In genomic region chr1:116559304-116559761, GRCh38 we compare ENCODE assay signal across 14 cellular contexts. TPM values are rescaled to one million over a fixed set of nuclear protein-coding genes. Genes with fewer than 3 reads are reported as not detected.
A peak's percentile ranks its signal among the peaks of the same experiment; 100 is the strongest.
DNase-seq lines count a peak whose midpoint lies in the region; ATAC-seq and TF ChIP-seq lines count a peak whose summit lies in the region.
"Had no signal": no experiment of that assay in that cellular context is flagged by ENCODE, and none has a peak within 500 bp of the region (broad histone marks: within the 10 kb centered on the region; RNA-seq: fewer than 3 reads in every experiment).

No MANE protein-coding gene starts in this region.

- H3K4me3 ChIP-seq in neural progenitor cell = no peak overlapping the region
- no peak overlapping the region for H3K4me3 ChIP-seq in suprapubic skin
- no peak overlapping the region for H3K4me3 ChIP-seq in Caco-2 (ENCODE audit: low read depth, low read length)
- H3K4me3 ChIP-seq: lung, right atrium auricular region had no signal

- TF ChIP-seq CTCF in neural progenitor cell (IDR thresholded peaks at IDR 0.05) = no peak
- TF ChIP-seq CTCF in suprapubic skin (IDR thresholded peaks at IDR 0.05) = no peak
- TF ChIP-seq CTCF in Caco-2 (IDR thresholded peaks at IDR 0.05; ENCODE audit: insufficient read depth in 1 of 2, low read depth in 1 of 2, low read length in 1 of 2, severe bottlenecking in 1 of 2, unreplicated experiment in 1 of 2) = no peak

- ATAC-seq in GM21529 (IDR thresholded peaks at IDR 0.05; ENCODE audit: unreplicated experiment) (peak; percentile 38), HG03378 (IDR thresholded peaks at IDR 0.05; ENCODE audit: unreplicated experiment) (peak; percentile 33)
- ATAC-seq in natural killer cell treated with Interleukin-12 subunit alpha and Interleukin-12 subunit beta and Interleukin-15 and Interleukin-18, amount 100 ng/mL, for 72 hours = no peak

- no peak overlapping the region for H3K9ac ChIP-seq in neural progenitor cell

- CTCF ChIA-PET in Caco-2 (lab: Charles Lee) = no interaction called here

- H3K9me3 ChIP-seq in neural progenitor cell (ENCODE audit: low read depth) = no peaks in the 10 kb centered on the region
- no peaks in the 10 kb centered on the region for H3K9me3 ChIP-seq in suprapubic skin
- H3K9me3 ChIP-seq in Caco-2 = no peaks in the 10 kb centered on the region
- H3K9me3 ChIP-seq: right atrium auricular region had no signal

- peak overlapping the region; percentile 5 for H3K27ac Mint-ChIP-seq in activated CD4-positive, alpha-beta T cell treated with anti-CD3 and anti-CD28 coated beads, Interleukin-2, amount 10 ng/mL, durations not matched to agents 24 days and 14 days
- H3K27ac Mint-ChIP-seq in natural killer cell treated with Interleukin-12 subunit alpha and Interleukin-12 subunit beta and Interleukin-15 and Interleukin-18, amount 100 ng/mL, for 72 hours = peak overlapping the region; percentile 49 to 75
- H3K27ac Mint-ChIP-seq in neural progenitor cell = no peak overlapping the region
- H3K27ac Mint-ChIP-seq in Caco-2 (ENCODE audit: unreplicated experiment) = no peak overlapping the region

- no peak for DNase-seq in activated CD4-positive, alpha-beta T cell treated with anti-CD3 and anti-CD28 coated beads, Interleukin-2, amount 10 ng/mL, durations not matched to agents 24 days and 14 days
- DNase-seq in activated CD4-positive, alpha-beta T cell treated with anti-CD3 and anti-CD28 coated beads, Interleukin-2, amount 50 U/mL, for 1 hour = no peak
- DNase-seq in natural killer cell treated with Interleukin-12 subunit alpha and Interleukin-12 subunit beta and Interleukin-15 and Interleukin-18, amount 100 ng/mL, for 72 hours (ENCODE audit: low spot score) = no peak
- no peak for DNase-seq in neural progenitor cell (ENCODE audit: low spot score)
- no peak for DNase-seq in suprapubic skin (ENCODE audit: low spot score in 2 of 2)
- DNase-seq in Caco-2 = no peak
- DNase-seq: 8988T; activated CD4-positive, alpha-beta T cell treated with anti-CD3 and anti-CD28 coated beads for 4 hours; GDM1; NCI-H1092 treated with DMSO at 0.1 percent for 48 hours had no signal

- H3K27ac ChIP-seq in neural progenitor cell = no peak overlapping the region
- no peak overlapping the region for H3K27ac ChIP-seq in suprapubic skin
- H3K27ac ChIP-seq: right atrium auricular region had no signal

- peaks cover 75% of the 10 kb centered on the region for H3K4me1 Mint-ChIP-seq in activated CD4-positive, alpha-beta T cell treated with anti-CD3 and anti-CD28 coated beads, Interleukin-2, amount 10 ng/mL, durations not matched to agents 24 days and 14 days
- peaks cover 74 to 86% of the 10 kb centered on the region in 2 donors for H3K4me1 Mint-ChIP-seq in natural killer cell treated with Interleukin-12 subunit alpha and Interleukin-12 subunit beta and Interleukin-15 and Interleukin-18, amount 100 ng/mL, for 72 hours (ENCODE audit: low read depth in 2 of 2)
- H3K4me1 Mint-ChIP-seq in neural progenitor cell (peaks cover 3% of the 10 kb centered on the region), Caco-2 (ENCODE audit: low read depth, unreplicated experiment) (no peaks in the 10 kb centered on the region)

- no peaks in the 10 kb centered on the region for H3F3A ChIP-seq in neural progenitor cell (ENCODE audit: low read depth)

- H3K4me1 ChIP-seq in neural progenitor cell = no peaks in the 10 kb centered on the region
- H3K4me1 ChIP-seq in suprapubic skin = peaks cover 25% of the 10 kb centered on the region
- no peaks in the 10 kb centered on the region for H3K4me1 ChIP-seq in Caco-2

- no peaks in the 10 kb centered on the region for H3K79me2 ChIP-seq in neural progenitor cell (ENCODE audit: low read depth)

- H2AFZ ChIP-seq in neural progenitor cell (replicated peaks) = no peak overlapping the region

- H3K27me3 Mint-ChIP-seq in activated CD4-positive, alpha-beta T cell treated with anti-CD3 and anti-CD28 coated beads, Interleukin-2, amount 10 ng/mL, durations not matched to agents 24 days and 14 days = no peaks in the 10 kb centered on the region
- no peaks in the 10 kb centered on the region for H3K27me3 Mint-ChIP-seq in natural killer cell treated with Interleukin-12 subunit alpha and Interleukin-12 subunit beta and Interleukin-15 and Interleukin-18, amount 100 ng/mL, for 72 hours
- H3K27me3 Mint-ChIP-seq in neural progenitor cell (ENCODE audit: insufficient read depth, low read depth) (peaks cover 8% of the 10 kb centered on the region), Caco-2 (ENCODE audit: insufficient read depth, unreplicated experiment) (no peaks in the 10 kb centered on the region)

- H3K36me3 ChIP-seq in neural progenitor cell (no peaks in the 10 kb centered on the region), suprapubic skin (no peaks in the 10 kb centered on the region), Caco-2 (ENCODE audit: control insufficient read depth, insufficient read depth, low read length) (no peaks in the 10 kb centered on the region)
- H3K36me3 ChIP-seq: right atrium auricular region had no signal

- no peak overlapping the region for H3K4me3 Mint-ChIP-seq in activated CD4-positive, alpha-beta T cell treated with anti-CD3 and anti-CD28 coated beads, Interleukin-2, amount 10 ng/mL, durations not matched to agents 24 days and 14 days
- peak overlapping the region; percentile 57 for H3K4me3 Mint-ChIP-seq in natural killer cell treated with Interleukin-12 subunit alpha and Interleukin-12 subunit beta and Interleukin-15 and Interleukin-18, amount 100 ng/mL, for 72 hours
- no peak overlapping the region for H3K4me3 Mint-ChIP-seq in neural progenitor cell
- no peak overlapping the region for H3K4me3 Mint-ChIP-seq in Caco-2 (ENCODE audit: unreplicated experiment)

- no peak for TF ChIP-seq POLR2A in suprapubic skin (IDR thresholded peaks at IDR 0.05)

- H3K27me3 ChIP-seq in neural progenitor cell (no peaks in the 10 kb centered on the region), suprapubic skin (no peaks in the 10 kb centered on the region), Caco-2 (replicated peaks; ENCODE audit: control insufficient read depth, insufficient read depth, low read length) (no peaks in the 10 kb centered on the region)
- H3K27me3 ChIP-seq: right atrium auricular region had no signal

- H3K36me3 Mint-ChIP-seq in activated CD4-positive, alpha-beta T cell treated with anti-CD3 and anti-CD28 coated beads, Interleukin-2, amount 10 ng/mL, durations not matched to agents 24 days and 14 days (ENCODE audit: low read depth) = peaks cover 57% of the 10 kb centered on the region
- H3K36me3 Mint-ChIP-seq in natural killer cell treated with Interleukin-12 subunit alpha and Interleukin-12 subunit beta and Interleukin-15 and Interleukin-18, amount 100 ng/mL, for 72 hours = peaks cover 16% of the 10 kb centered on the region
- H3K36me3 Mint-ChIP-seq in neural progenitor cell (peaks cover 8% of the 10 kb centered on the region), Caco-2 (ENCODE audit: insufficient read depth, unreplicated experiment) (peaks cover 4% of the 10 kb centered on the region)

- intact Hi-C loops in activated CD4-positive, alpha-beta T cell treated with anti-CD3 and anti-CD28 coated beads, Interleukin-2, amount 10 ng/mL, durations not matched to agents 24 days and 14 days (cut with micrococcal nuclease) = loop anchor here (5.0 kb wide), 3 partner anchors 122 to 268 kb away; no protein-coding TSS in a partner anchor
- intact Hi-C loops in Caco-2 (cut with micrococcal nuclease; ENCODE audit: unreplicated experiment) = no loop called here

- BruUV-seq in Caco-2 (replicated peaks; lab: Mats Ljungman, UMichigan) = no TSS peak

- no peaks in the 10 kb centered on the region for H4K20me1 ChIP-seq in neural progenitor cell (ENCODE audit: low read depth)

- peaks cover 10% of the 10 kb centered on the region for H3K9me3 Mint-ChIP-seq in activated CD4-positive, alpha-beta T cell treated with anti-CD3 and anti-CD28 coated beads, Interleukin-2, amount 10 ng/mL, durations not matched to agents 24 days and 14 days
- H3K9me3 Mint-ChIP-seq in natural killer cell treated with Interleukin-12 subunit alpha and Interleukin-12 subunit beta and Interleukin-15 and Interleukin-18, amount 100 ng/mL, for 72 hours = peaks cover 4% of the 10 kb centered on the region
- peaks cover 15% of the 10 kb centered on the region for H3K9me3 Mint-ChIP-seq in neural progenitor cell
- peaks cover 15% of the 10 kb centered on the region for H3K9me3 Mint-ChIP-seq in Caco-2 (ENCODE audit: unreplicated experiment)

- TF ChIP-seq EP300 in suprapubic skin (IDR thresholded peaks at IDR 0.05) = no peak

- 87% methylated on average over 8 of the region's 8 CpGs for WGBS in suprapubic skin

- H3K4me2 ChIP-seq in neural progenitor cell = no peak overlapping the region

- POLR2A ChIA-PET in Caco-2 (lab: Charles Lee) = no interaction called here

RNA-seq across cellular contexts. Expression of gene CD58, which starts 11.5 kb away (rescaled TPM):
- 26.5 and 31.0 TPM in 2 replicates for total RNA-seq in activated CD4-positive, alpha-beta T cell treated with anti-CD3 and anti-CD28 coated beads, Interleukin-2, amount 10 ng/mL, durations not matched to agents 24 days and 14 days
- total RNA-seq in natural killer cell treated with Interleukin-12 subunit alpha and Interleukin-12 subunit beta and Interleukin-15 and Interleukin-18, amount 100 ng/mL, for 72 hours = 10 to 100 TPM; 40.1 to 52.7 TPM
- 4.2 and 14.6 TPM in 2 replicates for total RNA-seq in neural progenitor cell (ENCODE audit: low replicate concordance)
- 10 to 100 TPM; 23.7 to 33.4 (median 28.0) TPM for total RNA-seq in suprapubic skin
- 5.6 and 7.6 TPM in 2 replicates for total RNA-seq in Caco-2 (2022)

Comparison
In these comparisons a context has a peak if more than half of its experiments do, and no peak if none do; other contexts are left out.
1. H3K27ac Mint-ChIP-seq: peak in activated CD4-positive, alpha-beta T cell treated with anti-CD3 and anti-CD28 coated beads, Interleukin-2, amount 10 ng/mL, durations not matched to agents 24 days and 14 days (single experiment) and natural killer cell treated with Interleukin-12 subunit alpha and Interleukin-12 subunit beta and Interleukin-15 and Interleukin-18, amount 100 ng/mL, for 72 hours (2 of 2); none in neural progenitor cell (single experiment) and Caco-2 (single experiment).
2. ATAC-seq: peak in GM21529 (single experiment) and HG03378 (single experiment); none in natural killer cell treated with Interleukin-12 subunit alpha and Interleukin-12 subunit beta and Interleukin-15 and Interleukin-18, amount 100 ng/mL, for 72 hours (0 of 2).